35 cellular contexts compared by ENCODE assay signal in genomic region chr1:147217142-147217541, GRCh38. TPM values are rescaled to one million over a fixed set of nuclear protein-coding genes. Genes with fewer than 3 reads are reported as not detected.
"Had no signal": no experiment of that assay in that cellular context is flagged by ENCODE, and none has a peak within 500 bp of the region (broad histone marks: within the 10 kb centered on the region; RNA-seq: fewer than 3 reads in every experiment).

No MANE protein-coding gene starts in this region.

- H3K4me3 ChIP-seq: adrenal gland, ascending aorta, body of pancreas, breast epithelium, cardiac muscle cell had no signal

- DNase-seq: activated effector memory CD4-positive, alpha-beta T cell treated with anti-CD3 and anti-CD28 coated beads, Interleukin-2, amount 50 U/mL, for 16 hours; activated effector memory CD4-positive, alpha-beta T cell treated with Interleukin-2 at 50 U/mL for 16 hours; activated gamma-delta T cell; activated gamma-delta T cell treated with Interleukin-2 at 50 U/mL for 16 hours; activated naive CD4-positive, alpha-beta T cell; activated naive CD4-positive, alpha-beta T cell treated with anti-CD3 and anti-CD28 coated beads for 36 hours; activated naive CD4-positive, alpha-beta T cell treated with anti-CD3 and anti-CD28 coated beads, Interleukin-2, amount 10 ng/mL, durations not matched to agents 7 days and 5 days; activated naive CD4-positive, alpha-beta T cell treated with anti-CD3 and anti-CD28 coated beads, Interleukin-2, amount 50 U/mL, for 16 hours; activated naive CD4-positive, alpha-beta T cell treated with Interleukin-2 at 50 U/mL for 16 hours; activated naive CD8-positive, alpha-beta T cell treated with anti-CD3 and anti-CD28 coated beads for 36 hours; activated naive CD8-positive, alpha-beta T cell treated with anti-CD3 and anti-CD28 coated beads, Interleukin-2, amount 10 ng/mL, durations not matched to agents 7 days and 5 days; activated naive CD8-positive, alpha-beta T cell treated with anti-CD3 and anti-CD28 coated beads, Interleukin-2, amount 50 U/mL, for 24 hours; activated T-cell treated with anti-CD3 and anti-CD28 coated beads, Interleukin-2, amount 50 U/mL, for 1 hour; activated T-cell treated with anti-CD3 and anti-CD28 coated beads, Interleukin-2, amount 50 U/mL, for 24 hours; activated T-cell treated with anti-CD3 and anti-CD28 coated beads, Interleukin-2, amount 50 U/mL, for 4 hours; activated T-cell treated with anti-CD3 and anti-CD28 coated beads, Interleukin-2, amount 50 U/mL, for 48 hours; activated T-cell treated with anti-CD3 and anti-CD28 coated beads, Interleukin-2, amount 50 U/mL, for 72 hours; adrenal gland; amniotic stem cell; amygdala; anterior cingulate cortex; aorta; body of pancreas; brain microvascular endothelial cell; caudate nucleus; central memory CD4-positive, alpha-beta T cell; cerebellar nuclear complex had no signal

- H3K36me3 ChIP-seq: adrenal gland, brain microvascular endothelial cell, breast epithelium, cardiac muscle cell had no signal

- H3K9me3 ChIP-seq: adrenal gland, ascending aorta, body of pancreas, breast epithelium had no signal

- FAIRE-seq: astrocyte, bronchial epithelial cell had no signal

- H3K4me1 ChIP-seq: adrenal gland, ascending aorta had no signal

- H3K27ac ChIP-seq: adrenal gland, ascending aorta, body of pancreas, brain microvascular endothelial cell, breast epithelium, cardiac muscle cell had no signal

- ATAC-seq: activated naive CD4-positive, alpha-beta T cell treated with anti-CD3 and anti-CD28 coated beads, Interleukin-2, amount 50 U/mL, for 72 hours; activated naive CD8-positive, alpha-beta T cell treated with anti-CD3 and anti-CD28 coated beads, Interleukin-2, amount 50 U/mL, for 24 hours; activated T-cell treated with anti-CD3 and anti-CD28 coated beads, Interleukin-2, amount 50 U/mL, for 4 hours; activated T-cell treated with anti-CD3 and anti-CD28 coated beads, Interleukin-2, amount 50 U/mL, for 72 hours; activated T-helper 17 cell treated with anti-CD3 and anti-CD28 coated beads, Interleukin-2, amount 50 U/mL, for 72 hours; body of pancreas had no signal

- H3K27me3 ChIP-seq: adrenal gland, ascending aorta, body of pancreas, brain microvascular endothelial cell, breast epithelium, cardiac muscle cell had no signal

RNA-seq across cellular contexts. Expression of gene FMO5, which starts 8.0 kb away (rescaled TPM):
- total RNA-seq: activated T-helper 1 cell treated with anti-CD3 and anti-CD28 coated beads, Interleukin-12 subunit alpha, Interleukin-12 subunit beta, Interleukin-2, Interleukin-4 antibody, amounts not matched to agents 30 ng/mL and 10 ng/mL and 1 ng/mL, durations not matched to agents 14 hours and 24 hours and 36 hours; bronchial epithelial cell had no signal
